20 cellular contexts compared by ENCODE assay signal in genomic region chr9:35557330-35557729, GRCh38. TPM values are rescaled to one million over a fixed set of nuclear protein-coding genes. Genes with fewer than 3 reads are reported as not detected.
DNase-seq lines count a peak whose midpoint lies in the region; ATAC-seq and TF ChIP-seq lines count a peak whose summit lies in the region.
"Had no signal": no experiment of that assay in that cellular context is flagged by ENCODE, and none has a peak within 500 bp of the region (broad histone marks: within the 10 kb centered on the region; RNA-seq: fewer than 3 reads in every experiment).

No MANE protein-coding gene starts in this region.

- H3K27ac Mint-ChIP-seq in Caco-2 (ENCODE audit: unreplicated experiment) (peak overlapping the region; percentile 27), HFFc6 (peak overlapping the region; percentile 12; the same call in 1 of the 2 replicates), chondrocyte (ENCODE audit: unreplicated experiment) (peak overlapping the region; percentile 24)
- H3K27ac Mint-ChIP-seq in activated CD8-positive, alpha-beta memory T cell treated with anti-CD3 and anti-CD28 coated beads, Interleukin-2, amount 10 ng/mL, durations not matched to agents 7 days and 5 days = no peak overlapping the region
- peak overlapping the region in 1 of 2 donors; percentile 11 for H3K27ac Mint-ChIP-seq in natural killer cell treated with Interleukin-12 subunit alpha and Interleukin-12 subunit beta and Interleukin-15 and Interleukin-18, amount 100 ng/mL, for 72 hours

- no peak overlapping the region for H3K4me3 ChIP-seq in Caco-2 (ENCODE audit: low read depth, low read length)
- H3K4me3 ChIP-seq in skeletal muscle tissue (ENCODE audit: low read length in 3 of 3) = no peak overlapping the region

- no TSS peak for BruUV-seq in Caco-2 (replicated peaks; lab: Mats Ljungman, UMichigan)

- H3K27ac ChIP-seq in skeletal muscle tissue (ENCODE audit: low read depth, low read length) = peak overlapping the region; percentile 83
- H3K27ac ChIP-seq: HL-60 had no signal

- DNase-seq in Caco-2 (no peak), HFFc6 (no peak), chondrocyte (ENCODE audit: low spot score) (no peak), C1 segment of cervical spinal cord (lab: John Stamatoyannopoulos, UW) (no peak)
- DNase-seq in activated CD8-positive, alpha-beta memory T cell treated with anti-CD3 and anti-CD28 coated beads, Interleukin-2, amount 10 ng/mL, durations not matched to agents 7 days and 5 days = no peak
- DNase-seq in natural killer cell treated with Interleukin-12 subunit alpha and Interleukin-12 subunit beta and Interleukin-15 and Interleukin-18, amount 100 ng/mL, for 72 hours (ENCODE audit: low spot score) = no peak
- DNase-seq: CD8-positive, alpha-beta memory T cell; GDM1; KBM-7; NCI-H1092; NCI-H1436; NCI-H187 treated with DMSO at 0.1 percent for 48 hours; NCI-H226; NCI-H510A treated with DMSO at 0.1 percent for 48 hours; NCI-H748 treated with DMSO at 0.1 percent for 48 hours; SIG-M5; SK-N-SH had no signal

- H3K4me1 ChIP-seq in Caco-2 (no peaks in the 10 kb centered on the region), skeletal muscle tissue (ENCODE audit: control insufficient read depth in 3 of 3, insufficient read depth in 3 of 3, low read length in 3 of 3) (peaks cover 83 to 99% (median 85%) of the 10 kb centered on the region in 3 donors)

- intact Hi-C loops in Caco-2 (cut with micrococcal nuclease; ENCODE audit: unreplicated experiment) = no loop called here

- H3K36me3 ChIP-seq in Caco-2 (ENCODE audit: control insufficient read depth, insufficient read depth, low read length) (no peaks in the 10 kb centered on the region; the same call in 1 of the 2 replicates), skeletal muscle tissue (ENCODE audit: control insufficient read depth in 3 of 3, insufficient read depth in 3 of 3, low read length in 3 of 3) (peaks cover 36 to 43% (median 42%) of the 10 kb centered on the region in 3 donors)

- H3K27me3 ChIP-seq in Caco-2 (replicated peaks; ENCODE audit: control insufficient read depth, insufficient read depth, low read length) (no peaks in the 10 kb centered on the region), skeletal muscle tissue (ENCODE audit: control insufficient read depth in 3 of 3, insufficient read depth in 3 of 3, low read length in 3 of 3) (no peaks in the 10 kb centered on the region)

- ATAC-seq in activated CD8-positive, alpha-beta memory T cell treated with anti-CD3 and anti-CD28 coated beads, Interleukin-2, amount 10 ng/mL, durations not matched to agents 7 days and 5 days = no peak
- no peak for ATAC-seq in natural killer cell treated with Interleukin-12 subunit alpha and Interleukin-12 subunit beta and Interleukin-15 and Interleukin-18, amount 100 ng/mL, for 72 hours
- ATAC-seq: HepG2 had no signal

- H3K4me1 Mint-ChIP-seq in Caco-2 (ENCODE audit: low read depth, unreplicated experiment) (no peaks in the 10 kb centered on the region), HFFc6 (ENCODE audit: low read depth) (no peaks in the 10 kb centered on the region), chondrocyte (ENCODE audit: low read depth) (no peaks in the 10 kb centered on the region)
- no peaks in the 10 kb centered on the region for H3K4me1 Mint-ChIP-seq in activated CD8-positive, alpha-beta memory T cell treated with anti-CD3 and anti-CD28 coated beads, Interleukin-2, amount 10 ng/mL, durations not matched to agents 7 days and 5 days
- H3K4me1 Mint-ChIP-seq in natural killer cell treated with Interleukin-12 subunit alpha and Interleukin-12 subunit beta and Interleukin-15 and Interleukin-18, amount 100 ng/mL, for 72 hours (ENCODE audit: low read depth in 2 of 2) = peaks cover 0 to 6% of the 10 kb centered on the region in 2 donors
- H3K4me1 Mint-ChIP-seq: CD8-positive, alpha-beta memory T cell had no signal

- H3K27me3 Mint-ChIP-seq in Caco-2 (ENCODE audit: insufficient read depth, unreplicated experiment) = no peaks in the 10 kb centered on the region
- peaks cover 6% of the 10 kb centered on the region for H3K27me3 Mint-ChIP-seq in HFFc6 (ENCODE audit: insufficient read depth)
- no peaks in the 10 kb centered on the region for H3K27me3 Mint-ChIP-seq in chondrocyte (ENCODE audit: low read depth)
- no peaks in the 10 kb centered on the region for H3K27me3 Mint-ChIP-seq in activated CD8-positive, alpha-beta memory T cell treated with anti-CD3 and anti-CD28 coated beads, Interleukin-2, amount 10 ng/mL, durations not matched to agents 7 days and 5 days
- no peaks in the 10 kb centered on the region for H3K27me3 Mint-ChIP-seq in natural killer cell treated with Interleukin-12 subunit alpha and Interleukin-12 subunit beta and Interleukin-15 and Interleukin-18, amount 100 ng/mL, for 72 hours

- CTCF ChIA-PET in Caco-2 (lab: Charles Lee) = interaction anchor here (1.2 kb wide), 1 partner anchor 68 kb away, joined by 7 read pairs; the partner anchor contains the start of gene RUSC2
- CTCF ChIA-PET in activated CD8-positive, alpha-beta memory T cell treated with anti-CD3 and anti-CD28 coated beads, Interleukin-2, amount 10 ng/mL, durations not matched to agents 7 days and 5 days (lab: Charles Lee) = interaction anchor here (1.7 kb wide), 1 partner anchor 38 kb away, joined by 4 read pairs; no protein-coding TSS in a partner anchor

- POLR2A ChIA-PET in Caco-2 (lab: Charles Lee) = no interaction called here

- H3K4me3 Mint-ChIP-seq in Caco-2 (ENCODE audit: unreplicated experiment) (no peak overlapping the region), HFFc6 (no peak overlapping the region), chondrocyte (ENCODE audit: unreplicated experiment) (no peak overlapping the region)
- H3K4me3 Mint-ChIP-seq in activated CD8-positive, alpha-beta memory T cell treated with anti-CD3 and anti-CD28 coated beads, Interleukin-2, amount 10 ng/mL, durations not matched to agents 7 days and 5 days = no peak overlapping the region
- H3K4me3 Mint-ChIP-seq in natural killer cell treated with Interleukin-12 subunit alpha and Interleukin-12 subunit beta and Interleukin-15 and Interleukin-18, amount 100 ng/mL, for 72 hours = no peak overlapping the region
- H3K4me3 Mint-ChIP-seq: CD8-positive, alpha-beta memory T cell had no signal

- peak overlapping the region in 2 of 3 donors; percentile 71 to 75 for H3K9ac ChIP-seq in skeletal muscle tissue (ENCODE audit: low read depth in 1 of 3, low read length in 3 of 3)
- H3K9ac ChIP-seq: SK-N-SH had no signal

- no peaks in the 10 kb centered on the region for H3K9me3 ChIP-seq in Caco-2
- H3K9me3 ChIP-seq in skeletal muscle tissue (ENCODE audit: control insufficient read depth in 3 of 3, low read length in 3 of 3) = no peaks in the 10 kb centered on the region
- H3K9me3 ChIP-seq: SK-N-SH had no signal

- peaks cover 21% of the 10 kb centered on the region for H3K36me3 Mint-ChIP-seq in Caco-2 (ENCODE audit: insufficient read depth, unreplicated experiment)
- H3K36me3 Mint-ChIP-seq in HFFc6 (ENCODE audit: low read depth) = peaks cover 21% of the 10 kb centered on the region
- H3K36me3 Mint-ChIP-seq in chondrocyte (ENCODE audit: low read depth) = peaks cover 30% of the 10 kb centered on the region
- no peaks in the 10 kb centered on the region for H3K36me3 Mint-ChIP-seq in activated CD8-positive, alpha-beta memory T cell treated with anti-CD3 and anti-CD28 coated beads, Interleukin-2, amount 10 ng/mL, durations not matched to agents 7 days and 5 days
- H3K36me3 Mint-ChIP-seq in natural killer cell treated with Interleukin-12 subunit alpha and Interleukin-12 subunit beta and Interleukin-15 and Interleukin-18, amount 100 ng/mL, for 72 hours = no peaks in the 10 kb centered on the region

- TF ChIP-seq CTCF in Caco-2 (IDR thresholded peaks at IDR 0.05; ENCODE audit: insufficient read depth in 1 of 2, low read depth in 1 of 2, low read length in 1 of 2, severe bottlenecking in 1 of 2, unreplicated experiment in 1 of 2) = no peak
- no peak for TF ChIP-seq CTCF in HFFc6 (IDR thresholded peaks at IDR 0.05)
- no peak for TF ChIP-seq CTCF in chondrocyte (IDR thresholded peaks at IDR 0.05)

- no peaks in the 10 kb centered on the region for H3K9me3 Mint-ChIP-seq in Caco-2 (ENCODE audit: unreplicated experiment)
- no peaks in the 10 kb centered on the region for H3K9me3 Mint-ChIP-seq in HFFc6
- H3K9me3 Mint-ChIP-seq in chondrocyte (ENCODE audit: low read depth) = no peaks in the 10 kb centered on the region
- no peaks in the 10 kb centered on the region for H3K9me3 Mint-ChIP-seq in activated CD8-positive, alpha-beta memory T cell treated with anti-CD3 and anti-CD28 coated beads, Interleukin-2, amount 10 ng/mL, durations not matched to agents 7 days and 5 days (ENCODE audit: low read depth)
- H3K9me3 Mint-ChIP-seq in natural killer cell treated with Interleukin-12 subunit alpha and Interleukin-12 subunit beta and Interleukin-15 and Interleukin-18, amount 100 ng/mL, for 72 hours = no peaks in the 10 kb centered on the region
- H3K9me3 Mint-ChIP-seq: CD8-positive, alpha-beta memory T cell had no signal

RNA-seq across cellular contexts. Expression of gene TESK1, which starts 47.7 kb away (rescaled TPM):
- total RNA-seq in Caco-2 (2022) (27.9 and 30.1 TPM in 2 replicates), chondrocyte (50.7 to 54.7 TPM (median 54.3 TPM) in 3 replicates), skeletal muscle tissue (8.4 TPM)
- total RNA-seq in HFFc6 (2021; fragmentation: NEBNext Ultra II Directional; extraction: Animal tissue kit (Norgen Biotek cat#: 25700)) = 10 to 100 TPM; 25.4 to 33.2 (median 28.5) TPM
- 10 to 100 TPM; 27.9 to 37.1 TPM for total RNA-seq in activated CD8-positive, alpha-beta memory T cell treated with anti-CD3 and anti-CD28 coated beads, Interleukin-2, amount 10 ng/mL, durations not matched to agents 7 days and 5 days
- total RNA-seq in natural killer cell treated with Interleukin-12 subunit alpha and Interleukin-12 subunit beta and Interleukin-15 and Interleukin-18, amount 100 ng/mL, for 72 hours = 10 to 100 TPM; 41.4 to 43.3 TPM
